ENCODE assay signal across 1 cellular context in genomic region chr18:76256897-76257500, GRCh38.
TF ChIP-seq lines count a peak whose summit lies in the region.

No MANE protein-coding gene starts in this region.

TF ChIP-seq in GM23338, 12 proteins besides CTCF, POLR2A, EP300 and RAD21 (continued from another document):
- TF ChIP-seq REST (IDR thresholded peaks at IDR 0.05; ENCODE audit: unreplicated experiment) (no peak), JUNB (IDR thresholded peaks at IDR 0.05; ENCODE audit: unreplicated experiment) (no peak), ETS1 (IDR thresholded peaks at IDR 0.05) (no peak), STAT1 (IDR thresholded peaks at IDR 0.05; ENCODE audit: unreplicated experiment) (no peak), EZH2phosphoT487 (IDR thresholded peaks at IDR 0.05; ENCODE audit: unreplicated experiment) (no peak), CREB1 (CRISPR knock-in tag; IDR thresholded peaks at IDR 0.05; ENCODE audit: low read depth) (no peak)
